In genomic region chr12:125065021-125065752, GRCh38 we compare ENCODE assay signal across 8 cellular contexts. TPM values are rescaled to one million over a fixed set of nuclear protein-coding genes. Genes with fewer than 3 reads are reported as not detected.
DNase-seq lines count a peak whose midpoint lies in the region; ATAC-seq and TF ChIP-seq lines count a peak whose summit lies in the region.

Gene AACS (plus strand): TSS chr12:125065435. CDS start chr12:125065585, 150 bp downstream.

- CTCF ChIA-PET in AG04450 (lab: Charles Lee) = interaction anchor here (0.5 to 0.8 kb wide), 2 partner anchors 125 to 136 kb away, joined by 3 read pairs; no protein-coding TSS in a partner anchor

- peak; percentile 90 for ATAC-seq in GM18868 (IDR thresholded peaks at IDR 0.05; ENCODE audit: unreplicated experiment)
- peak; percentile 88 for ATAC-seq in HG03097 (IDR thresholded peaks at IDR 0.05; ENCODE audit: low FRiP score, unreplicated experiment)

- no peak for TF ChIP-seq CTCF in AG04450 (IDR thresholded peaks at IDR 0.05; ENCODE audit: low read depth, low read length)

- H3K9me3 ChIP-seq in AG04450 (ENCODE audit: control insufficient read depth, insufficient read depth, low read length) = no peaks in the 10 kb centered on the region; the same call in 1 of the 2 replicates

- POLR2A ChIA-PET in AG04450 (lab: Yijun Ruan, JAX) = interaction anchor here (1.2 kb wide), 1 partner anchor 16 kb away, joined by 3 read pairs; no protein-coding TSS in a partner anchor

- DNase-seq in AG04450 (ENCODE audit: low read depth, low spot score) (peak; percentile 13), NCI-H2227 treated with DMSO at 0.1 percent for 48 hours (lab: John Stamatoyannopoulos, UW) (peak; percentile 79), cerebellum (ENCODE audit: low spot score) (peak; percentile 93), kidney glomerular epithelial cell (lab: John Stamatoyannopoulos, UW) (peak; percentile 51)
- peak; percentile 79 for DNase-seq in activated CD4-positive, CD25-positive, alpha-beta regulatory T cell treated with anti-CD3 and anti-CD28 coated beads, Interleukin-2, amount 50 U/mL, for 72 hours
- peak; percentile 52 to 69 for DNase-seq in stimulated activated CD4-positive, alpha-beta T cell treated with anti-CD3 and anti-CD28 coated beads, Interleukin-1b, Interleukin-23, amount 100 ng/mL, for 1 hour (ENCODE audit: low read depth in 2 of 2)

- H3K27ac ChIP-seq in AG04450 (ENCODE audit: low read depth, low read length) = no peak within 1 kb of the TSS

- peak within 1 kb of the TSS; percentile 84 for H3K4me3 ChIP-seq in AG04450 (ENCODE audit: low read depth, low read length)

- peaks cover 6% of the 10 kb centered on the region for H3K27me3 ChIP-seq in AG04450 (ENCODE audit: control insufficient read depth, insufficient read depth, low read length)

RNA-seq across cellular contexts. Expression of gene AACS, which starts in this region (rescaled TPM):
- polyA plus RNA-seq in AG04450 (2011; rRNA removed) = 18.0 and 19.2 TPM in 2 replicates
- polyA minus RNA-seq in AG04450 (2011; rRNA and poly(A)+ RNA removed) = 24.6 and 25.5 TPM in 2 replicates
- total RNA-seq in cerebellum = 23.0 TPM

Comparison
In these comparisons a context has a peak if more than half of its experiments do, and no peak if none do; other contexts are left out.
1. DNase-seq: peak in every context shown above with its lines; median percentile 93 in cerebellum; 79 in NCI-H2227 treated with DMSO at 0.1 percent for 48 hours; 79 in activated CD4-positive, CD25-positive, alpha-beta regulatory T cell treated with anti-CD3 and anti-CD28 coated beads, Interleukin-2, amount 50 U/mL, for 72 hours; 60 in stimulated activated CD4-positive, alpha-beta T cell treated with anti-CD3 and anti-CD28 coated beads, Interleukin-1b, Interleukin-23, amount 100 ng/mL, for 1 hour; 51 in kidney glomerular epithelial cell; 13 in AG04450.